ENCODE assay signal across 11 cellular contexts in genomic region chr10:95291634-95292039, GRCh38. TPM values are rescaled to one million over a fixed set of nuclear protein-coding genes. Genes with fewer than 3 reads are reported as not detected.
DNase-seq lines count a peak whose midpoint lies in the region; ATAC-seq, FAIRE-seq and TF ChIP-seq lines count a peak whose summit lies in the region.
"Had no signal": no experiment of that assay in that cellular context is flagged by ENCODE, and none has a peak within 500 bp of the region (broad histone marks: within the 10 kb centered on the region; RNA-seq: fewer than 3 reads in every experiment).

No MANE protein-coding gene starts in this region.

- no peaks in the 10 kb centered on the region for H3K36me3 ChIP-seq in naive thymus-derived CD4-positive, alpha-beta T cell (ENCODE audit: control insufficient read depth in 2 of 3, insufficient read depth in 3 of 3, low read length in 3 of 3)

- ATAC-seq in naive thymus-derived CD4-positive, alpha-beta T cell: no peak
- ATAC-seq in GM18502 (IDR thresholded peaks at IDR 0.05; ENCODE audit: poor library complexity, unreplicated experiment): no peak

- H3K4me1 Mint-ChIP-seq in activated T-helper 2 cell treated with anti-CD3 and anti-CD28 coated beads, Interferon-gamma antibody, Interleukin-2, Interleukin-4, amounts not matched to agents 10 μg/mL and 5 μg/mL and 100 μg/mL, durations not matched to agents 14 hours and 24 hours and 36 hours (ENCODE audit: low read depth): peaks cover 29% of the 10 kb centered on the region
- peaks cover 11 to 54% (median 23%) of the 10 kb centered on the region in 7 donors for H3K4me1 Mint-ChIP-seq in naive thymus-derived CD4-positive, alpha-beta T cell

- FAIRE-seq in GM12891 (lab: Jason Lieb, UNC): peak; percentile 31

- no peaks in the 10 kb centered on the region for H3K36me3 Mint-ChIP-seq in activated T-helper 2 cell treated with anti-CD3 and anti-CD28 coated beads, Interferon-gamma antibody, Interleukin-2, Interleukin-4, amounts not matched to agents 10 μg/mL and 5 μg/mL and 100 μg/mL, durations not matched to agents 14 hours and 24 hours and 36 hours (ENCODE audit: low read depth)
- peaks cover 0 to 5% (median 0%) of the 10 kb centered on the region in 5 donors for H3K36me3 Mint-ChIP-seq in naive thymus-derived CD4-positive, alpha-beta T cell

- H3K27me3 ChIP-seq in naive thymus-derived CD4-positive, alpha-beta T cell (ENCODE audit: control insufficient read depth in 2 of 2, insufficient read depth in 2 of 2, low read length in 2 of 2): peaks cover 0 to 9% of the 10 kb centered on the region in 2 donors

- H3K4me1 ChIP-seq in naive thymus-derived CD4-positive, alpha-beta T cell (ENCODE audit: control insufficient read depth in 2 of 2, insufficient read depth in 2 of 2, low read length in 2 of 2): peaks cover 6 to 12% of the 10 kb centered on the region in 2 donors

- H3K9me3 ChIP-seq in naive thymus-derived CD4-positive, alpha-beta T cell (ENCODE audit: control insufficient read depth in 2 of 3, low read length in 3 of 3): no peaks in the 10 kb centered on the region

- H3K27me3 Mint-ChIP-seq in activated T-helper 2 cell treated with anti-CD3 and anti-CD28 coated beads, Interferon-gamma antibody, Interleukin-2, Interleukin-4, amounts not matched to agents 10 μg/mL and 5 μg/mL and 100 μg/mL, durations not matched to agents 14 hours and 24 hours and 36 hours (ENCODE audit: low read depth): peaks cover 42% of the 10 kb centered on the region
- peaks cover 39 to 58% (median 49%) of the 10 kb centered on the region in 5 donors for H3K27me3 Mint-ChIP-seq in naive thymus-derived CD4-positive, alpha-beta T cell

- POLR2A ChIA-PET in naive thymus-derived CD4-positive, alpha-beta T cell (lab: Charles Lee): no interaction called here

- CTCF ChIA-PET in naive thymus-derived CD4-positive, alpha-beta T cell (lab: Charles Lee): no interaction called here

- DNase-seq in GM12891 (ENCODE audit: insufficient read length, low spot score) (no peak), GOT3 (lab: John Stamatoyannopoulos, UW) (no peak), T1000 (lab: John Stamatoyannopoulos, UW) (no peak), SHP77 treated with DMSO at 0.1 percent for 48 hours (lab: John Stamatoyannopoulos, UW) (no peak)
- no peak for DNase-seq in activated T-helper 2 cell treated with anti-CD3 and anti-CD28 coated beads, Interferon-gamma antibody, Interleukin-2, Interleukin-4, amounts not matched to agents 10 μg/mL and 5 μg/mL and 100 μg/mL, durations not matched to agents 14 hours and 24 hours and 36 hours (ENCODE audit: low spot score)
- DNase-seq in naive thymus-derived CD4-positive, alpha-beta T cell: no peak
- DNase-seq: NCI-H748 treated with DMSO at 0.1 percent for 48 hours; stimulated activated CD4-positive, alpha-beta T cell treated with anti-CD3 and anti-CD28 coated beads, Interleukin-4, amount 100 ng/mL, for 24 hours; T-helper 9 cell had no signal

- H3K4me3 ChIP-seq in naive thymus-derived CD4-positive, alpha-beta T cell (ENCODE audit: low read length): no peak overlapping the region

- H3K27ac Mint-ChIP-seq in activated T-helper 2 cell treated with anti-CD3 and anti-CD28 coated beads, Interferon-gamma antibody, Interleukin-2, Interleukin-4, amounts not matched to agents 10 μg/mL and 5 μg/mL and 100 μg/mL, durations not matched to agents 14 hours and 24 hours and 36 hours: no peak overlapping the region
- H3K27ac Mint-ChIP-seq in naive thymus-derived CD4-positive, alpha-beta T cell: peak overlapping the region in 2 of 9 donors; percentile 64 to 79

- no peaks in the 10 kb centered on the region for H3K9me3 Mint-ChIP-seq in activated T-helper 2 cell treated with anti-CD3 and anti-CD28 coated beads, Interferon-gamma antibody, Interleukin-2, Interleukin-4, amounts not matched to agents 10 μg/mL and 5 μg/mL and 100 μg/mL, durations not matched to agents 14 hours and 24 hours and 36 hours
- H3K9me3 Mint-ChIP-seq in naive thymus-derived CD4-positive, alpha-beta T cell: peaks cover 0 to 2% (median 0%) of the 10 kb centered on the region in 11 donors

- H3K27ac ChIP-seq in C4-2B: peak overlapping the region; percentile 76; the same call in 1 of the 2 replicates
- no peak overlapping the region for H3K27ac ChIP-seq in naive thymus-derived CD4-positive, alpha-beta T cell (ENCODE audit: low read depth, low read length)

- TF ChIP-seq POLR2A in GM12891 (IDR thresholded peaks at IDR 0.05; ENCODE audit: low read depth, low read length): no peak

- intact Hi-C loops in activated T-helper 2 cell treated with anti-CD3 and anti-CD28 coated beads, Interferon-gamma antibody, Interleukin-2, Interleukin-4, amounts not matched to agents 10 μg/mL and 5 μg/mL and 100 μg/mL, durations not matched to agents 14 hours and 24 hours and 36 hours (cut with micrococcal nuclease): loop anchor here (5.0 kb wide), 1 partner anchor 109 kb away; no protein-coding TSS in a partner anchor
- intact Hi-C loops in naive thymus-derived CD4-positive, alpha-beta T cell (cut with micrococcal nuclease): loop anchor here in 1 of 2 donors (5.0 kb wide), 1 partner anchor 109 kb away; no protein-coding TSS in a partner anchor

- TF ChIP-seq CTCF in C4-2B (conservative IDR thresholded peaks at IDR 0.05): no peak

- H3K4me3 Mint-ChIP-seq in activated T-helper 2 cell treated with anti-CD3 and anti-CD28 coated beads, Interferon-gamma antibody, Interleukin-2, Interleukin-4, amounts not matched to agents 10 μg/mL and 5 μg/mL and 100 μg/mL, durations not matched to agents 14 hours and 24 hours and 36 hours (ENCODE audit: low read depth): peak overlapping the region; percentile 68
- H3K4me3 Mint-ChIP-seq in naive thymus-derived CD4-positive, alpha-beta T cell: peak overlapping the region; percentile 60 to 85 (median 74)

TF ChIP-seq in GM12891, 5 proteins besides CTCF, POLR2A, EP300 and RAD21:
- TF ChIP-seq SPI1 (IDR thresholded peaks at IDR 0.05; ENCODE audit: low read depth, low read length): no peak
- 0 out of 2 replicates have a peak, but pooled peaks have one; percentile 2 for TF ChIP-seq TAF1 (IDR thresholded peaks at IDR 0.05; ENCODE audit: low read depth, low read length)

RNA-seq across cellular contexts. Expression of gene PDLIM1, which starts 0.8 kb away (rescaled TPM):
- polyA plus RNA-seq in GM12891 (2012; ENCODE audit: low read depth, missing spikeins): 569 TPM
- total RNA-seq in activated T-helper 2 cell treated with anti-CD3 and anti-CD28 coated beads, Interferon-gamma antibody, Interleukin-2, Interleukin-4, amounts not matched to agents 10 μg/mL and 5 μg/mL and 100 μg/mL, durations not matched to agents 14 hours and 24 hours and 36 hours: 2.7 and 2.9 TPM in 2 replicates
- total RNA-seq in naive thymus-derived CD4-positive, alpha-beta T cell: 10 to 100 TPM in 2 of 5 experiments, under 1 TPM in 3; 0.32 to 27.6 (median 0.61) TPM
- polyA plus RNA-seq in naive thymus-derived CD4-positive, alpha-beta T cell: 1 to 10 TPM in 1 of 2 donors, under 1 TPM in 1; 0.89 to 1.2 TPM
